10 cellular contexts compared by ENCODE assay signal in the genomic region with DNA sequence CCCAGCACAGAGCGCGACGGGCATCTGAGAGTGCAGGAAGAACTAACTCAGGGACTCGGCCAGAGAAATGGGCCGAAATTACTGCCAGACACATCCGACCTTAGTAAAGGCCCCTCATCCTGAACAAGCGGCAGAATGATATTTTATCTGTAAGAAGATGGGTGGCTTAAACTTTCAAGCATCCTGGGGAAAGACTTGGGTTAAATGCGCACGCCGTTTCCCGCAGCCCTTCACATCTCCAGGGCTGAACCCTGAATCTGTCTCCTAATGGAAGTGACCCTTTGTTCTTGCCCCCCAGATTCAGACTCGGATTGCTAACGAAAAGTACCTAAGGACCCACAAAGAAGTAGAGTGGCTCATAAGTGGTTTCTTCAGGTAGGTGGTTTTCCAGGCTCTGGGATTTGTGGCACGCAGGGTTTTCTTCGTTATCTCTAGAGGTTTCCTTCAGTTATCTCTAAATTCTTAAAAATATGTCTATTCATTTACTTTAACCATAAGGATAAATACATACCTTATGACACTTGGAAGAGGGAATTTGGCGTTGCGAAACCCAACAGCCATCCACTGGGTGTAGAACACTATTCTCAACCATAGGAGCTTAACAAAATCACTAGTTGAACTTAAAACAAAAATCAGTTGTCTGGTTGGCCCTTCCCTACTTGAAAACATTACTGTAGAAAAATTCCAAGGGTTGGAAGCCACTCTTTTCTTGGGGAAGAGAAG. TPM values are rescaled to one million over a fixed set of nuclear protein-coding genes. Genes with fewer than 3 reads are reported as not detected.
DNase-seq lines count a peak whose midpoint lies in the region; ATAC-seq and TF ChIP-seq lines count a peak whose summit lies in the region.
"Had no signal": no experiment of that assay in that cellular context is flagged by ENCODE, and none has a peak within 500 bp of the region (broad histone marks: within the 10 kb centered on the region; RNA-seq: fewer than 3 reads in every experiment).

No MANE protein-coding gene starts in this region.

- H3K36me3 Mint-ChIP-seq in memory B cell, result no peaks in the 10 kb centered on the region

- ATAC-seq in left ventricle myocardium superior (no peak), memory B cell (ENCODE audit: low read depth) (no peak), upper lobe of left lung (ENCODE audit: low FRiP score in 2 of 2) (no peak), HG02642 (IDR thresholded peaks at IDR 0.05; ENCODE audit: poor library complexity, unreplicated experiment) (no peak)

- POLR2A ChIA-PET in HEK293T (lab: Yijun Ruan, JAX), result no interaction called here

- no peaks in the 10 kb centered on the region for H3K9me3 Mint-ChIP-seq in memory B cell

- peak overlapping the region; percentile 34 for H3K4me3 ChIP-seq in cardiac muscle cell
- H3K4me3 ChIP-seq in astrocyte of the cerebellum (ENCODE audit: low read depth, low read length), result peak overlapping the region; percentile 41
- H3K4me3 ChIP-seq in upper lobe of left lung, result peak overlapping the region; percentile 12 to 59 (median 52)

- no peaks in the 10 kb centered on the region for H3K36me3 ChIP-seq in cardiac muscle cell
- H3K36me3 ChIP-seq in upper lobe of left lung, result no peaks in the 10 kb centered on the region

- H3K27me3 ChIP-seq in cardiac muscle cell, result peaks cover 40% of the 10 kb centered on the region
- H3K27me3 ChIP-seq in upper lobe of left lung, result peaks cover 0 to under 1% (median 0%) of the 10 kb centered on the region in 4 donors

- H3K9me3 ChIP-seq in cardiac muscle cell (ENCODE audit: low read depth) (no peaks in the 10 kb centered on the region), upper lobe of left lung (no peaks in the 10 kb centered on the region)

- CTCF ChIA-PET in HEK293T (lab: Yijun Ruan, JAX), result interaction anchor here (1.3 kb wide), 1 partner anchor 13 kb away, joined by 3 read pairs; no protein-coding TSS in a partner anchor

- no peak overlapping the region for H3K27ac Mint-ChIP-seq in memory B cell

- H3K27ac ChIP-seq in cardiac muscle cell (no peak overlapping the region), upper lobe of left lung (peak overlapping the region in 1 of 4 donors; percentile 64)

- H3K27me3 Mint-ChIP-seq in memory B cell, result peaks cover 32% of the 10 kb centered on the region

- DNase-seq in cardiac muscle cell (ENCODE audit: low read depth in 1 of 2, low spot score in 1 of 2), result peak in 1 of 2 donors; percentile 46
- DNase-seq in left ventricle myocardium superior, result no peak
- DNase-seq in astrocyte of the cerebellum (ENCODE audit: low read depth), result no peak
- DNase-seq in memory B cell (ENCODE audit: low spot score in 2 of 2), result no peak
- no peak for DNase-seq in upper lobe of left lung
- DNase-seq in SKM-1 (lab: John Stamatoyannopoulos, UW; ENCODE audit: unreplicated experiment), result no peak
- DNase-seq in HEK293T (ENCODE audit: extremely low spot score), result no peak
- DNase-seq: SHP77 treated with DMSO at 0.1 percent for 48 hours had no signal

- intact Hi-C loops in left ventricle myocardium superior (cut with micrococcal nuclease), result loop anchor here (10.0 kb wide), 1 partner anchor 277 kb away; no protein-coding TSS in a partner anchor

- H3K4me1 Mint-ChIP-seq in memory B cell, result peaks cover 11% of the 10 kb centered on the region

- no peak for TF ChIP-seq POLR2A in upper lobe of left lung (IDR thresholded peaks at IDR 0.05)

- in situ Hi-C loops in astrocyte of the cerebellum (cut with HindIII; ENCODE audit: low sequenced_read_pairs), result no loop called here

- H3K4me3 Mint-ChIP-seq in memory B cell, result peak overlapping the region; percentile 82

- 20 to 28% methylated on average over 17 of the region's 17 CpGs for WGBS in upper lobe of left lung, 2 donors

- no peak for TF ChIP-seq CTCF in cardiac muscle cell (IDR thresholded peaks at IDR 0.05; ENCODE audit: low read depth, low read length)
- TF ChIP-seq CTCF in astrocyte of the cerebellum (IDR thresholded peaks at IDR 0.05; ENCODE audit: low read depth, low read length, missing control alignments), result no peak
- no peak for TF ChIP-seq CTCF in upper lobe of left lung (IDR thresholded peaks at IDR 0.05)

- TF ChIP-seq EP300 in upper lobe of left lung (IDR thresholded peaks at IDR 0.05), result no peak

- peaks cover 11% of the 10 kb centered on the region for H3K4me1 ChIP-seq in cardiac muscle cell (ENCODE audit: low read depth)
- peaks cover 18 to 38% (median 22%) of the 10 kb centered on the region in 4 donors for H3K4me1 ChIP-seq in upper lobe of left lung

TF ChIP-seq in HEK293T, 16 proteins besides CTCF, POLR2A, EP300 and RAD21:
- TF ChIP-seq SP1 (IDR thresholded peaks at IDR 0.05), result no peak
- no peak for TF ChIP-seq FOXM1 (IDR thresholded peaks at IDR 0.05; ENCODE audit: borderline replicate concordance)
- no peak for TF ChIP-seq ZNF384 (IDR thresholded peaks at IDR 0.05)
- no peak for TF ChIP-seq LEF1 (IDR thresholded peaks at IDR 0.05; ENCODE audit: borderline replicate concordance)
- TF ChIP-seq ELF4 (IDR thresholded peaks at IDR 0.05), result no peak
- TF ChIP-seq HDGF (IDR thresholded peaks at IDR 0.05; ENCODE audit: borderline replicate concordance), result no peak
- no peak for TF ChIP-seq TARDBP (IDR thresholded peaks at IDR 0.05)
- no peak for TF ChIP-seq NFRKB (IDR thresholded peaks at IDR 0.05)
- no peak for TF ChIP-seq FOXA1 (IDR thresholded peaks at IDR 0.05)
- TF ChIP-seq PKNOX1 (IDR thresholded peaks at IDR 0.05), result no peak
- no peak for TF ChIP-seq FOXK2 (IDR thresholded peaks at IDR 0.05)

RNA-seq across cellular contexts. Expression of gene RIIAD1, which starts 0.6 kb away (rescaled TPM):
- total RNA-seq in cardiac muscle cell, result not detected in 2 replicates
- polyA plus RNA-seq in cardiac muscle cell, result 1.1 TPM in 1 of 2 replicates, not detected in the other
- total RNA-seq in left ventricle myocardium superior, result 4.4 TPM
- 10 to 100 TPM in 1 of 6 donors, 1 to 10 TPM in 3, not detected in 2; 2.5 to 20.7 (median 6.3) TPM for total RNA-seq in upper lobe of left lung
- total RNA-seq: glomerular endothelial cell had no signal

RNA-seq across cellular contexts. Expression of gene CELF3, which starts 5.3 kb away (rescaled TPM):
- total RNA-seq in cardiac muscle cell (0.14 and 0.42 TPM in 2 replicates), left ventricle myocardium superior (not detected), upper lobe of left lung (under 1 TPM in 1 of 6 donors, not detected in 5; 0.13 TPM)
- polyA plus RNA-seq in cardiac muscle cell, result not detected in 2 replicates
- total RNA-seq: glomerular endothelial cell had no signal

RNA-seq across cellular contexts. Expression of gene MRPL9, which starts 41.3 kb away (rescaled TPM):
- total RNA-seq in cardiac muscle cell (91.0 and 103 TPM in 2 replicates), left ventricle myocardium superior (42.7 TPM), upper lobe of left lung (10 to 100 TPM; 27.6 to 94.3 (median 53.2) TPM)
- polyA plus RNA-seq in cardiac muscle cell, result 107 and 108 TPM in 2 replicates
